Comparison of ENCODE assay signal across 1 cellular context in genomic region chr10:33899578-33900531, GRCh38.
TF ChIP-seq lines count a peak whose summit lies in the region.

No MANE protein-coding gene starts in this region.

TF ChIP-seq in HepG2, 621 proteins besides CTCF, POLR2A, EP300 and RAD21 (continued from another document and continues in another):
- TF ChIP-seq TERF1 (CRISPR knock-in tag; IDR thresholded peaks at IDR 0.05) (no peak), MTA3 (CRISPR knock-in tag; IDR thresholded peaks at IDR 0.05) (no peak), MED1 (CRISPR knock-in tag; IDR thresholded peaks at IDR 0.05) (no peak), STAG1 (CRISPR knock-in tag; IDR thresholded peaks at IDR 0.05) (peak; percentile 14; the same call in 1 of the 2 replicates), PLSCR1 (CRISPR knock-in tag; IDR thresholded peaks at IDR 0.05; ENCODE audit: borderline replicate concordance) (no peak), ZHX2 (IDR thresholded peaks at IDR 0.05; ENCODE audit: low read depth) (no peak), ZHX2 (CRISPR knock-in tag; IDR thresholded peaks at IDR 0.05; ENCODE audit: borderline replicate concordance) (no peak), KIAA2018 (CRISPR knock-in tag; IDR thresholded peaks at IDR 0.05; ENCODE audit: borderline replicate concordance) (no peak), GTF2F1 (IDR thresholded peaks at IDR 0.05; ENCODE audit: low read length) (no peak), DNMT1 (CRISPR knock-in tag; IDR thresholded peaks at IDR 0.05) (no peak), JDP2 (CRISPR knock-in tag; IDR thresholded peaks at IDR 0.05; ENCODE audit: borderline replicate concordance) (no peak), ZNF576 (CRISPR knock-in tag; IDR thresholded peaks at IDR 0.05) (no peak), HNF4A (CRISPR knock-in tag; IDR thresholded peaks at IDR 0.05) (peak; percentile 75), ZNF33A (CRISPR knock-in tag; IDR thresholded peaks at IDR 0.05; ENCODE audit: borderline replicate concordance) (no peak), ZFP62 (CRISPR knock-in tag; IDR thresholded peaks at IDR 0.05) (no peak), WIZ (CRISPR knock-in tag; IDR thresholded peaks at IDR 0.05) (no peak), PPARG (CRISPR knock-in tag; conservative IDR thresholded peaks at IDR 0.05) (no peak), XRCC5 (optimal IDR thresholded peaks at IDR 0.05; ENCODE audit: low read length) (no peak), RXRB (CRISPR knock-in tag; IDR thresholded peaks at IDR 0.05; ENCODE audit: borderline replicate concordance) (no peak), FOXJ3 (CRISPR knock-in tag; IDR thresholded peaks at IDR 0.05; ENCODE audit: borderline replicate concordance) (peak; percentile 56; the same call in 1 of the 2 replicates), DZIP1 (CRISPR knock-in tag; IDR thresholded peaks at IDR 0.05) (no peak), FOXP1 (IDR thresholded peaks at IDR 0.05) (no peak), FOXP1 (CRISPR knock-in tag; IDR thresholded peaks at IDR 0.05) (no peak), MYNN (CRISPR knock-in tag; IDR thresholded peaks at IDR 0.05; ENCODE audit: low read depth) (no peak), ZNF782 (CRISPR knock-in tag; IDR thresholded peaks at IDR 0.05; ENCODE audit: borderline replicate concordance) (no peak), POLR2AphosphoS2 (IDR thresholded peaks at IDR 0.05; ENCODE audit: low read depth, low read length) (no peak), MAFK (conservative IDR thresholded peaks at IDR 0.05 in 1 of 2, IDR thresholded peaks at IDR 0.05 in 1 of 2; ENCODE audit: low read length in 2 of 2) (peak in 1 of 2 experiments; percentile 22; a peak in 1 of 4 replicates), KDM3A (CRISPR knock-in tag; IDR thresholded peaks at IDR 0.05; ENCODE audit: low read depth) (no peak), ZNF773 (CRISPR knock-in tag; IDR thresholded peaks at IDR 0.05; ENCODE audit: borderline replicate concordance) (no peak), CBX5 (CRISPR knock-in tag; IDR thresholded peaks at IDR 0.05; ENCODE audit: borderline replicate concordance) (no peak), LBX2 (CRISPR knock-in tag; IDR thresholded peaks at IDR 0.05; ENCODE audit: borderline replicate concordance) (no peak), ZFAT (CRISPR knock-in tag; conservative IDR thresholded peaks at IDR 0.05) (no peak), ZNF530 (CRISPR knock-in tag; IDR thresholded peaks at IDR 0.05; ENCODE audit: low read depth) (no peak), HNF1B (CRISPR knock-in tag; IDR thresholded peaks at IDR 0.05) (no peak), ZNF841 (CRISPR knock-in tag; IDR thresholded peaks at IDR 0.05; ENCODE audit: borderline replicate concordance) (no peak), NRL (CRISPR knock-in tag; IDR thresholded peaks at IDR 0.05; ENCODE audit: borderline replicate concordance) (no peak), ZNF232 (CRISPR knock-in tag; IDR thresholded peaks at IDR 0.05; ENCODE audit: borderline replicate concordance) (no peak), PREB (CRISPR knock-in tag; IDR thresholded peaks at IDR 0.05) (no peak), ZNF598 (CRISPR knock-in tag; IDR thresholded peaks at IDR 0.05; ENCODE audit: borderline replicate concordance) (no peak), HOXA9 (CRISPR knock-in tag; IDR thresholded peaks at IDR 0.05; ENCODE audit: borderline replicate concordance) (no peak), ZNF460 (CRISPR knock-in tag; IDR thresholded peaks at IDR 0.05; ENCODE audit: borderline replicate concordance) (no peak)
